Comparison of ENCODE assay signal across 1 cellular context in genomic region chr14:104383931-104384775, GRCh38.
A peak's percentile ranks its signal among the peaks of the same experiment; 100 is the strongest.
TF ChIP-seq lines count a peak whose summit lies in the region.

No MANE protein-coding gene starts in this region.

TF ChIP-seq in SK-N-SH, 30 proteins besides CTCF, POLR2A, EP300 and RAD21 (continued from another document):
- TF ChIP-seq REST (IDR thresholded peaks at IDR 0.05; ENCODE audit: low read depth, low read length) (no peak), GATA2 (CRISPR knock-in tag; IDR thresholded peaks at IDR 0.05) (peak; percentile 85)
TF ChIP-seq in SK-N-SH: peak in this region for 2.
